Comparison of ENCODE assay signal across 20 cellular contexts in the genomic region with DNA sequence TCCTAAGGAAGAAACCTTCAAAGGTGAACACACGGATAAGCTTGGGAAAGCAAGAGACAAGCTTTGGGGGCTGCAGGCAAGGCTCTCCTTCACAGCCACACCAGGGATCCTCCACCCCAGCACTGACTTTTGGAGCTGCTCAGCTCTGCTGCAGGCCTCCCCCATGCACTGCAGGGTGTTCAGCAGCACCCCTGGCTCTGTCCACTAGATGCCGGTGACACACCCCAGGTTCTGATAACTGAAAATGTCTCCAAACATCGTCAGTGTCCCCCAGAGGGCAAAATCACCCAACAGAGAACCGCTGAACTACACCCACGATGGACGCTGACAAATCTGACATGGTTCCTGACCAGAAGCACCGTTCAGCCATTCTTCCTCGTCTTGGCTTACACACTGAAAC.
DNase-seq lines count a peak whose midpoint lies in the region; ATAC-seq, FAIRE-seq and TF ChIP-seq lines count a peak whose summit lies in the region.
"Had no signal": no experiment of that assay in that cellular context is flagged by ENCODE, and none has a peak within 500 bp of the region (broad histone marks: within the 10 kb centered on the region; RNA-seq: fewer than 3 reads in every experiment).

No MANE protein-coding gene starts in this region.

- in situ Hi-C loops in HepG2 (cut with HindIII; ENCODE audit: extremely low pct_ligation_motif_present, low pct_unique_long_range_greater_than_20kb) = no loop called here

- H3K4me2 ChIP-seq in HepG2 (ENCODE audit: low read depth, low read length) = no peak overlapping the region
- H3K4me2 ChIP-seq: KMS-11 had no signal

- peaks cover 2 to 9% of the 10 kb centered on the region in 2 experiments; a peak in 4 of 5 replicates for H3K36me3 ChIP-seq in HepG2 (replicated peaks in 1 of 2; ENCODE audit: control insufficient read depth in 1 of 2, insufficient read depth in 2 of 2, low read length in 2 of 2)
- no peaks in the 10 kb centered on the region for H3K36me3 ChIP-seq in right lobe of liver
- H3K36me3 ChIP-seq in WERI-Rb-1 = peaks cover 4% of the 10 kb centered on the region; the same call in 1 of the 2 replicates
- peaks cover 0 to 6% (median 0%) of the 10 kb centered on the region in 3 experiments for H3K36me3 ChIP-seq in naive thymus-derived CD4-positive, alpha-beta T cell (ENCODE audit: control insufficient read depth in 2 of 3, insufficient read depth in 3 of 3, low read length in 3 of 3)
- H3K36me3 ChIP-seq: esophagus muscularis mucosa had no signal

- no TSS peak for BruUV-seq in HepG2 (replicated peaks; lab: Mats Ljungman, UMichigan)

- WGBS in HepG2 (ENCODE audit: low lambda C conversion rate) = 90% methylated on average over 7 of the region's 8 CpGs
- 100% methylated on average over 5 of the region's 8 CpGs for WGBS in right lobe of liver (ENCODE audit: insufficient coverage, low coverage, low lambda C conversion rate, missing lambda C conversion rate)

- H3K4me1 ChIP-seq in HepG2 (ENCODE audit: insufficient read depth, low read length) (peaks cover 96% of the 10 kb centered on the region), right lobe of liver (peaks cover 0 to 72% (median 38%) of the 10 kb centered on the region in 4 donors)
- H3K4me1 ChIP-seq in naive thymus-derived CD4-positive, alpha-beta T cell (ENCODE audit: control insufficient read depth in 2 of 2, insufficient read depth in 2 of 2, low read length in 2 of 2) = peaks cover 25 to 41% of the 10 kb centered on the region in 2 donors

- POLR2A ChIA-PET in HepG2 (lab: Yijun Ruan, JAX) = no interaction called here
- POLR2A ChIA-PET in naive thymus-derived CD4-positive, alpha-beta T cell (lab: Charles Lee) = no interaction called here
- POLR2A ChIA-PET in activated CD8-positive, alpha-beta T cell treated with anti-CD3 and anti-CD28 coated beads for 36 hours (lab: Charles Lee) = interaction anchor here (1.3 to 3.2 kb wide), 2 partner anchors 18 to 33 kb away, joined by 5 to 14 read pairs; no protein-coding TSS in a partner anchor

- no peaks in the 10 kb centered on the region for H3K27me3 Mint-ChIP-seq in naive thymus-derived CD4-positive, alpha-beta T cell
- H3K27me3 Mint-ChIP-seq in activated CD8-positive, alpha-beta T cell treated with anti-CD3 and anti-CD28 coated beads for 36 hours = no peaks in the 10 kb centered on the region
- H3K27me3 Mint-ChIP-seq: stimulated activated naive CD8-positive, alpha-beta T cell treated with anti-CD3 and anti-CD28 coated beads, Interleukin-15, Interleukin-2, amounts not matched to agents 100 ng/mL and 50 ng/mL, for 24 hours had no signal

- H3K79me2 ChIP-seq in HepG2 (ENCODE audit: insufficient read depth, low read length) = peaks cover 97% of the 10 kb centered on the region

- H3K9me3 Mint-ChIP-seq in naive thymus-derived CD4-positive, alpha-beta T cell = peaks cover 0 to 1% (median 0%) of the 10 kb centered on the region in 11 donors
- H3K9me3 Mint-ChIP-seq in activated CD8-positive, alpha-beta T cell treated with anti-CD3 and anti-CD28 coated beads for 36 hours = no peaks in the 10 kb centered on the region
- H3K9me3 Mint-ChIP-seq: stimulated activated naive CD8-positive, alpha-beta T cell treated with anti-CD3 and anti-CD28 coated beads, Interleukin-15, Interleukin-2, amounts not matched to agents 100 ng/mL and 50 ng/mL, for 24 hours; T-helper 1 cell treated with Interleukin-12 subunit alpha and Interleukin-12 subunit beta and Interleukin-4 antibody, amounts not matched to agents 30 μg/mL and 1 μg/mL, for 36 hours had no signal

- FAIRE-seq in HepG2 (lab: Jason Lieb, UNC) = no peak
- FAIRE-seq: kidney had no signal

- H4K20me1 ChIP-seq in HepG2 (ENCODE audit: insufficient read depth, low read length) = peaks cover 11% of the 10 kb centered on the region

- TF ChIP-seq POLR2A in HepG2 (IDR thresholded peaks at IDR 0.05; ENCODE audit: insufficient read depth in 1 of 2, low read depth in 2 of 2, low read length in 2 of 2) (no peak), right lobe of liver (IDR thresholded peaks at IDR 0.05) (no peak)

- TF ChIP-seq RAD21 in HepG2 (CRISPR knock-in tag; IDR thresholded peaks at IDR 0.05) = no peak

- CTCF ChIA-PET in HepG2 (lab: Yijun Ruan, JAX; ENCODE audit: low intra/inter-chr PET ratio, low total read pairs) = no interaction called here
- CTCF ChIA-PET in naive thymus-derived CD4-positive, alpha-beta T cell (lab: Charles Lee) = interaction anchor here (1.1 kb wide), 1 partner anchor 166 kb away, joined by 4 read pairs; no protein-coding TSS in a partner anchor
- CTCF ChIA-PET in activated CD8-positive, alpha-beta T cell treated with anti-CD3 and anti-CD28 coated beads for 36 hours (lab: Charles Lee) = interaction anchor here (1.6 to 4.4 kb wide), 4 partner anchors 9 to 167 kb away, joined by 3 to 19 read pairs (median 10); no protein-coding TSS in a partner anchor

- ATAC-seq in HepG2 = no peak
- no peak for ATAC-seq in right lobe of liver
- ATAC-seq in naive thymus-derived CD4-positive, alpha-beta T cell = no peak
- ATAC-seq in activated CD8-positive, alpha-beta T cell treated with anti-CD3 and anti-CD28 coated beads for 36 hours = no peak
- no peak for ATAC-seq in GM21825 (IDR thresholded peaks at IDR 0.05; ENCODE audit: unreplicated experiment)
- ATAC-seq: heart left ventricle had no signal

- H3K4me3 ChIP-seq in HepG2 (replicated peaks in 1 of 3; ENCODE audit: insufficient read depth in 1 of 3, low read depth in 2 of 3, low read length in 3 of 3) = no peak overlapping the region
- no peak overlapping the region for H3K4me3 ChIP-seq in right lobe of liver
- H3K4me3 ChIP-seq in WERI-Rb-1 (ENCODE audit: low read depth, low read length) = no peak overlapping the region
- no peak overlapping the region for H3K4me3 ChIP-seq in naive thymus-derived CD4-positive, alpha-beta T cell (ENCODE audit: low read length)
- H3K4me3 ChIP-seq: esophagus muscularis mucosa, heart left ventricle, spleen had no signal

- no peak for DNase-seq in HepG2 (ENCODE audit: low spot score)
- no peak for DNase-seq in right lobe of liver
- DNase-seq in WERI-Rb-1 = peak; percentile 13
- DNase-seq in naive thymus-derived CD4-positive, alpha-beta T cell = no peak
- DNase-seq in central memory CD4-positive, alpha-beta T cell = no peak
- DNase-seq in SHP77 (lab: John Stamatoyannopoulos, UW) = no peak
- no peak for DNase-seq in activated CD8-positive, alpha-beta T cell treated with anti-CD3 and anti-CD28 coated beads for 36 hours
- DNase-seq: anterior cingulate cortex, heart left ventricle, kidney, midbrain, NCI-H1092 treated with DMSO at 0.1 percent for 48 hours, RPMI8226, spleen had no signal

- no peak overlapping the region for H2AFZ ChIP-seq in HepG2 (ENCODE audit: low read length)

- TF ChIP-seq CTCF in HepG2 (CRISPR knock-in tag; IDR thresholded peaks at IDR 0.05) = no peak
- no peak for TF ChIP-seq CTCF in right lobe of liver (IDR thresholded peaks at IDR 0.05)
- TF ChIP-seq CTCF in WERI-Rb-1 (IDR thresholded peaks at IDR 0.05; ENCODE audit: low read depth, low read length) = peak; percentile 23; the same call in 1 of the 2 replicates
- no peak for TF ChIP-seq CTCF in activated CD8-positive, alpha-beta T cell treated with anti-CD3 and anti-CD28 coated beads for 36 hours (IDR thresholded peaks at IDR 0.05)

- H3K27ac Mint-ChIP-seq in naive thymus-derived CD4-positive, alpha-beta T cell = peak overlapping the region in 7 of 9 donors; percentile 20 to 83 (median 51)
- H3K27ac Mint-ChIP-seq in activated CD8-positive, alpha-beta T cell treated with anti-CD3 and anti-CD28 coated beads for 36 hours = no peak overlapping the region
- H3K27ac Mint-ChIP-seq: T-helper 1 cell treated with Interleukin-12 subunit alpha and Interleukin-12 subunit beta and Interleukin-4 antibody, amounts not matched to agents 30 μg/mL and 1 μg/mL, for 36 hours had no signal

- no peaks in the 10 kb centered on the region for H3K9me3 ChIP-seq in HepG2 (ENCODE audit: low read length)
- H3K9me3 ChIP-seq in right lobe of liver = no peaks in the 10 kb centered on the region
- H3K9me3 ChIP-seq in WERI-Rb-1 (ENCODE audit: severe bottlenecking) = no peaks in the 10 kb centered on the region
- H3K9me3 ChIP-seq in naive thymus-derived CD4-positive, alpha-beta T cell (ENCODE audit: control insufficient read depth in 2 of 3, low read length in 3 of 3) = no peaks in the 10 kb centered on the region
- H3K9me3 ChIP-seq: esophagus muscularis mucosa, heart left ventricle, spleen had no signal

- no peak overlapping the region for H3K9ac ChIP-seq in HepG2 (ENCODE audit: insufficient read depth, low read depth, low read length)
- H3K9ac ChIP-seq: KMS-11 had no signal

- H3K27me3 ChIP-seq in HepG2 (ENCODE audit: control insufficient read depth in 1 of 2, insufficient read depth in 2 of 2, low read length in 2 of 2) = no peaks in the 10 kb centered on the region
- H3K27me3 ChIP-seq in right lobe of liver = no peaks in the 10 kb centered on the region
- H3K27me3 ChIP-seq in WERI-Rb-1 (ENCODE audit: insufficient read depth, low read depth, severe bottlenecking) = no peaks in the 10 kb centered on the region
- no peaks in the 10 kb centered on the region for H3K27me3 ChIP-seq in naive thymus-derived CD4-positive, alpha-beta T cell (ENCODE audit: control insufficient read depth in 2 of 2, insufficient read depth in 2 of 2, low read length in 2 of 2)
- H3K27me3 ChIP-seq: esophagus muscularis mucosa, heart left ventricle, spleen had no signal

- H3K36me3 Mint-ChIP-seq in naive thymus-derived CD4-positive, alpha-beta T cell = peaks cover 0 to 20% (median 2%) of the 10 kb centered on the region in 5 donors
- peaks cover 9% of the 10 kb centered on the region for H3K36me3 Mint-ChIP-seq in activated CD8-positive, alpha-beta T cell treated with anti-CD3 and anti-CD28 coated beads for 36 hours (ENCODE audit: low read depth)

- H3K4me3 Mint-ChIP-seq in naive thymus-derived CD4-positive, alpha-beta T cell = peak overlapping the region in 1 of 10 donors; percentile 21
- no peak overlapping the region for H3K4me3 Mint-ChIP-seq in activated CD8-positive, alpha-beta T cell treated with anti-CD3 and anti-CD28 coated beads for 36 hours
- H3K4me3 Mint-ChIP-seq: T-helper 1 cell treated with Interleukin-12 subunit alpha and Interleukin-12 subunit beta and Interleukin-4 antibody, amounts not matched to agents 30 μg/mL and 1 μg/mL, for 36 hours had no signal

- intact Hi-C loops in HepG2 (cut with micrococcal nuclease; ENCODE audit: unreplicated experiment) (no loop called here), right lobe of liver (cut with DNase I) (loop anchor here in 1 of 2 donors (10.0 kb wide), 1 partner anchor 78 kb away; no protein-coding TSS in a partner anchor)
- intact Hi-C loops in naive thymus-derived CD4-positive, alpha-beta T cell (cut with micrococcal nuclease) = no loop called here
- intact Hi-C loops in activated CD8-positive, alpha-beta T cell treated with anti-CD3 and anti-CD28 coated beads for 36 hours (cut with micrococcal nuclease) = no loop called here

- TF ChIP-seq EP300 in HepG2 (IDR thresholded peaks at IDR 0.05; ENCODE audit: low read depth in 2 of 2, low read length in 2 of 2) (no peak), HepG2 (CRISPR knock-in tag; IDR thresholded peaks at IDR 0.05; ENCODE audit: borderline replicate concordance) (no peak)

- peaks cover 67 to 96% (median 80%) of the 10 kb centered on the region in 7 donors for H3K4me1 Mint-ChIP-seq in naive thymus-derived CD4-positive, alpha-beta T cell
- H3K4me1 Mint-ChIP-seq in activated CD8-positive, alpha-beta T cell treated with anti-CD3 and anti-CD28 coated beads for 36 hours (ENCODE audit: low read depth) = peaks cover 83% of the 10 kb centered on the region

- H3K27ac ChIP-seq in HepG2 (ENCODE audit: extremely low read length, insufficient read depth, low read length) (peak overlapping the region; percentile 3), right lobe of liver (no peak overlapping the region), WERI-Rb-1 (no peak overlapping the region)
- no peak overlapping the region for H3K27ac ChIP-seq in naive thymus-derived CD4-positive, alpha-beta T cell (ENCODE audit: low read depth, low read length)
- H3K27ac ChIP-seq: HL-60, KMS-11 had no signal
